ENCODE assay signal across 1 cellular context in the genomic region with DNA sequence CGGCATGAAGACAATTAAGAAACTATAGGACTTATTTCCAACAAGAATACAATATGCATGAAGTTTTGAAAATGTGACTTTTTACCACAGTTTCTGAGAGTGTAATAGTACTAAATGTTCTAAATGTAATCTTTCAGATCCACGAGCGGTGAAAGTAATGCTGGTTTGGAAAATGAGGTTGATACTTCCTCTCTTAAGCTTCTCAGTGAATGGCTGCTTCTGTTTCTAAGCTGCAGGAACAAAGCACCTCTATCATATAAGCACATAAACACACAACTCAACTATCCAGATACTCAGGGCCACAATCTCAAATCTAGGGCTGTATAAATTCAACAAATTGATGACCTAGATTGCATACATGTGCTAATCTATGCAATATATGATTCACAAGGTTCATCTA.
TF ChIP-seq lines count a peak whose summit lies in the region.

No MANE protein-coding gene starts in this region.

TF ChIP-seq in GM23338, 12 proteins besides CTCF, POLR2A, EP300 and RAD21 (continued from another document):
- TF ChIP-seq, protein P1, sequence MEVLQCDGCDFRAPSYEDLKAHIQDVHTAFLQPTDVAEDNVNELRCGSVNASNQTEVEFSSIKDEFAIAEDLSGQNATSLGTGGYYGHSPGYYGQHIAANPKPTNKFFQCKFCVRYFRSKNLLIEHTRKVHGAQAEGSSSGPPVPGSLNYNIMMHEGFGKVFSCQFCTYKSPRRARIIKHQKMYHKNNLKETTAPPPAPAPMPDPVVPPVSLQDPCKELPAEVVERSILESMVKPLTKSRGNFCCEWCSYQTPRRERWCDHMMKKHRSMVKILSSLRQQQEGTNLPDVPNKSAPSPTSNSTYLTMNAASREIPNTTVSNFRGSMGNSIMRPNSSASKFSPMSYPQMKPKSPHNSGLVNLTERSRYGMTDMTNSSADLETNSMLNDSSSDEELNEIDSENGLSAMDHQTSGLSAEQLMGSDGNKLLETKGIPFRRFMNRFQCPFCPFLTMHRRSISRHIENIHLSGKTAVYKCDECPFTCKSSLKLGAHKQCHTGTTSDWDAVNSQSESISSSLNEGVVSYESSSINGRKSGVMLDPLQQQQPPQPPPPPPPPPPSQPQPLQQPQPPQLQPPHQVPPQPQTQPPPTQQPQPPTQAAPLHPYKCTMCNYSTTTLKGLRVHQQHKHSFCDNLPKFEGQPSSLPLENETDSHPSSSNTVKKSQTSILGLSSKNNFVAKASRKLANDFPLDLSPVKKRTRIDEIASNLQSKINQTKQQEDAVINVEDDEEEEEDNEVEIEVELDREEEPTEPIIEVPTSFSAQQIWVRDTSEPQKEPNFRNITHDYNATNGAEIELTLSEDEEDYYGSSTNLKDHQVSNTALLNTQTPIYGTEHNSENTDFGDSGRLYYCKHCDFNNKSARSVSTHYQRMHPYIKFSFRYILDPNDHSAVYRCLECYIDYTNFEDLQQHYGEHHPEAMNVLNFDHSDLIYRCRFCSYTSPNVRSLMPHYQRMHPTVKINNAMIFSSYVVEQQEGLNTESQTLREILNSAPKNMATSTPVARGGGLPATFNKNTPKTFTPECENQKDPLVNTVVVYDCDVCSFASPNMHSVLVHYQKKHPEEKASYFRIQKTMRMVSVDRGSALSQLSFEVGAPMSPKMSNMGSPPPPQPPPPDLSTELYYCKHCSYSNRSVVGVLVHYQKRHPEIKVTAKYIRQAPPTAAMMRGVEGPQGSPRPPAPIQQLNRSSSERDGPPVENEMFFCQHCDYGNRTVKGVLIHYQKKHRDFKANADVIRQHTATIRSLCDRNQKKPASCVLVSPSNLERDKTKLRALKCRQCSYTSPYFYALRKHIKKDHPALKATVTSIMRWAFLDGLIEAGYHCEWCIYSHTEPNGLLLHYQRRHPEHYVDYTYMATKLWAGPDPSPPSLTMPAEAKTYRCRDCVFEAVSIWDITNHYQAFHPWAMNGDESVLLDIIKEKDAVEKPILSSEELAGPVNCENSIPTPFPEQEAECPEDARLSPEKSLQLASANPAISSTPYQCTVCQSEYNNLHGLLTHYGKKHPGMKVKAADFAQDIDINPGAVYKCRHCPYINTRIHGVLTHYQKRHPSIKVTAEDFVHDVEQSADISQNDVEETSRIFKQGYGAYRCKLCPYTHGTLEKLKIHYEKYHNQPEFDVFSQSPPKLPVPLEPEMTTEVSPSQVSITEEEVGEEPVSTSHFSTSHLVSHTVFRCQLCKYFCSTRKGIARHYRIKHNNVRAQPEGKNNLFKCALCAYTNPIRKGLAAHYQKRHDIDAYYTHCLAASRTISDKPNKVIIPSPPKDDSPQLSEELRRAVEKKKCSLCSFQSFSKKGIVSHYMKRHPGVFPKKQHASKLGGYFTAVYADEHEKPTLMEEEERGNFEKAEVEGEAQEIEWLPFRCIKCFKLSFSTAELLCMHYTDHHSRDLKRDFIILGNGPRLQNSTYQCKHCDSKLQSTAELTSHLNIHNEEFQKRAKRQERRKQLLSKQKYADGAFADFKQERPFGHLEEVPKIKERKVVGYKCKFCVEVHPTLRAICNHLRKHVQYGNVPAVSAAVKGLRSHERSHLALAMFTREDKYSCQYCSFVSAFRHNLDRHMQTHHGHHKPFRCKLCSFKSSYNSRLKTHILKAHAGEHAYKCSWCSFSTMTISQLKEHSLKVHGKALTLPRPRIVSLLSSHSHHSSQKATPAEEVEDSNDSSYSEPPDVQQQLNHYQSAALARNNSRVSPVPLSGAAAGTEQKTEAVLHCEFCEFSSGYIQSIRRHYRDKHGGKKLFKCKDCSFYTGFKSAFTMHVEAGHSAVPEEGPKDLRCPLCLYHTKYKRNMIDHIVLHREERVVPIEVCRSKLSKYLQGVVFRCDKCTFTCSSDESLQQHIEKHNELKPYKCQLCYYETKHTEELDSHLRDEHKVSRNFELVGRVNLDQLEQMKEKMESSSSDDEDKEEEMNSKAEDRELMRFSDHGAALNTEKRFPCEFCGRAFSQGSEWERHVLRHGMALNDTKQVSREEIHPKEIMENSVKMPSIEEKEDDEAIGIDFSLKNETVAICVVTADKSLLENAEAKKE (CRISPR knock-in tag; IDR thresholded peaks at IDR 0.05), result no peak
- TF ChIP-seq EZH2 (IDR thresholded peaks at IDR 0.05; ENCODE audit: low read depth, unreplicated experiment) (no peak), POLR2AphosphoS5 (IDR thresholded peaks at IDR 0.05; ENCODE audit: low read depth) (no peak), STAT1 (IDR thresholded peaks at IDR 0.05; ENCODE audit: unreplicated experiment) (no peak), ZNF114 (CRISPR knock-in tag; IDR thresholded peaks at IDR 0.05) (no peak), EZH2phosphoT487 (IDR thresholded peaks at IDR 0.05; ENCODE audit: unreplicated experiment) (no peak), JUNB (IDR thresholded peaks at IDR 0.05; ENCODE audit: unreplicated experiment) (no peak)
- TF ChIP-seq, protein P2, sequence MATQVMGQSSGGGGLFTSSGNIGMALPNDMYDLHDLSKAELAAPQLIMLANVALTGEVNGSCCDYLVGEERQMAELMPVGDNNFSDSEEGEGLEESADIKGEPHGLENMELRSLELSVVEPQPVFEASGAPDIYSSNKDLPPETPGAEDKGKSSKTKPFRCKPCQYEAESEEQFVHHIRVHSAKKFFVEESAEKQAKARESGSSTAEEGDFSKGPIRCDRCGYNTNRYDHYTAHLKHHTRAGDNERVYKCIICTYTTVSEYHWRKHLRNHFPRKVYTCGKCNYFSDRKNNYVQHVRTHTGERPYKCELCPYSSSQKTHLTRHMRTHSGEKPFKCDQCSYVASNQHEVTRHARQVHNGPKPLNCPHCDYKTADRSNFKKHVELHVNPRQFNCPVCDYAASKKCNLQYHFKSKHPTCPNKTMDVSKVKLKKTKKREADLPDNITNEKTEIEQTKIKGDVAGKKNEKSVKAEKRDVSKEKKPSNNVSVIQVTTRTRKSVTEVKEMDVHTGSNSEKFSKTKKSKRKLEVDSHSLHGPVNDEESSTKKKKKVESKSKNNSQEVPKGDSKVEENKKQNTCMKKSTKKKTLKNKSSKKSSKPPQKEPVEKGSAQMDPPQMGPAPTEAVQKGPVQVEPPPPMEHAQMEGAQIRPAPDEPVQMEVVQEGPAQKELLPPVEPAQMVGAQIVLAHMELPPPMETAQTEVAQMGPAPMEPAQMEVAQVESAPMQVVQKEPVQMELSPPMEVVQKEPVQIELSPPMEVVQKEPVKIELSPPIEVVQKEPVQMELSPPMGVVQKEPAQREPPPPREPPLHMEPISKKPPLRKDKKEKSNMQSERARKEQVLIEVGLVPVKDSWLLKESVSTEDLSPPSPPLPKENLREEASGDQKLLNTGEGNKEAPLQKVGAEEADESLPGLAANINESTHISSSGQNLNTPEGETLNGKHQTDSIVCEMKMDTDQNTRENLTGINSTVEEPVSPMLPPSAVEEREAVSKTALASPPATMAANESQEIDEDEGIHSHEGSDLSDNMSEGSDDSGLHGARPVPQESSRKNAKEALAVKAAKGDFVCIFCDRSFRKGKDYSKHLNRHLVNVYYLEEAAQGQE (IDR thresholded peaks at IDR 0.05; ENCODE audit: unreplicated experiment), result no peak
